In genomic region chr4:6723851-6724250, GRCh38 we compare ENCODE assay signal across 20 cellular contexts. TPM values are rescaled to one million over a fixed set of nuclear protein-coding genes. Genes with fewer than 3 reads are reported as not detected.
DNase-seq lines count a peak whose midpoint lies in the region; ATAC-seq, FAIRE-seq and TF ChIP-seq lines count a peak whose summit lies in the region.
"Had no signal": no experiment of that assay in that cellular context is flagged by ENCODE, and none has a peak within 500 bp of the region (broad histone marks: within the 10 kb centered on the region; RNA-seq: fewer than 3 reads in every experiment).

No MANE protein-coding gene starts in this region.

- no peak overlapping the region for H3K18ac ChIP-seq in IMR-90 (ENCODE audit: low read depth, low read length)

- no peak overlapping the region for H2BK5ac ChIP-seq in IMR-90 (ENCODE audit: low read depth, low read length, poor library complexity, severe bottlenecking)

- H4K20me1 ChIP-seq in IMR-90 (ENCODE audit: insufficient read depth, low read length) = no peaks in the 10 kb centered on the region
- peaks cover 9% of the 10 kb centered on the region for H4K20me1 ChIP-seq in astrocyte (ENCODE audit: insufficient read depth, low read length)

- FAIRE-seq in astrocyte (lab: Jason Lieb, UNC) = no peak
- FAIRE-seq: D721Med, G401.6, GM12891, GM19239, H1 had no signal

- TF ChIP-seq CTCF in IMR-90 (conservative IDR thresholded peaks at IDR 0.05; ENCODE audit: low read depth, low read length) = no peak
- TF ChIP-seq CTCF in astrocyte (IDR thresholded peaks at IDR 0.05; ENCODE audit: insufficient read depth, low read depth, low read length) = no peak
- TF ChIP-seq CTCF in spleen (IDR thresholded peaks at IDR 0.05 in 8 of 11, conservative IDR thresholded peaks at IDR 0.05 in 3 of 11) = no peak
- no peak for TF ChIP-seq CTCF in CD4-positive, alpha-beta T cell (IDR thresholded peaks at IDR 0.05)
- TF ChIP-seq CTCF in prostate gland (IDR thresholded peaks at IDR 0.05) = no peak

- H3K27me3 ChIP-seq in IMR-90 (ENCODE audit: control insufficient read depth, insufficient read depth, low read length) = no peaks in the 10 kb centered on the region
- no peaks in the 10 kb centered on the region for H3K27me3 ChIP-seq in astrocyte (ENCODE audit: insufficient read depth, low read length)
- H3K27me3 ChIP-seq in spleen (replicated peaks in 1 of 7) = no peaks in the 10 kb centered on the region
- no peaks in the 10 kb centered on the region for H3K27me3 ChIP-seq in CD4-positive, alpha-beta T cell (ENCODE audit: control insufficient read depth, insufficient read depth, low read length)
- H3K27me3 ChIP-seq in prostate gland (replicated peaks; ENCODE audit: insufficient read depth) = no peaks in the 10 kb centered on the region

- WGBS in IMR-90 (ENCODE audit: extremely low coverage in 2 of 2, insufficient read length in 1 of 2), 2 experiments = 90% methylated on average over 2 of the region's 8 CpGs; no CpG with 5 or more reads in 1 of the 2 experiments
- WGBS in spleen, 5 donors = 90 to 100% (median 95%) methylated on average over 2 to 8 of the region's 8 CpGs
- 91% methylated on average over 8 of the region's 8 CpGs for WGBS in prostate gland

- H3K27ac ChIP-seq in IMR-90 (ENCODE audit: insufficient read depth, low read length) (no peak overlapping the region), astrocyte (ENCODE audit: low read depth, low read length) (no peak overlapping the region), spleen (no peak overlapping the region), prostate gland (no peak overlapping the region)
- H3K27ac ChIP-seq in CD4-positive, alpha-beta T cell (ENCODE audit: low read depth, low read length) = no peak overlapping the region
- H3K27ac ChIP-seq: HL-60 had no signal

- TF ChIP-seq POLR2A in IMR-90 (IDR thresholded peaks at IDR 0.05; ENCODE audit: low read depth, low read length) (no peak), spleen (IDR thresholded peaks at IDR 0.05) (no peak), prostate gland (IDR thresholded peaks at IDR 0.05) (no peak)

- H3K4me3 Mint-ChIP-seq in astrocyte (ENCODE audit: unreplicated experiment) = no peak overlapping the region
- H3K4me3 Mint-ChIP-seq in CD4-positive, alpha-beta T cell = no peak overlapping the region
- H3K4me3 Mint-ChIP-seq: B cell; CD4-positive, CD25-positive, alpha-beta regulatory T cell; H9 had no signal

- POLR2A ChIA-PET in IMR-90 (lab: Charles Lee; ENCODE audit: unreplicated experiment) = no interaction called here
- POLR2A ChIA-PET in CD4-positive, alpha-beta T cell (lab: Charles Lee) = no interaction called here

- no peak overlapping the region; the same call in 1 of the 2 replicates for H3K14ac ChIP-seq in IMR-90 (replicated peaks; ENCODE audit: low read depth, low read length)

- no peak overlapping the region for H2BK20ac ChIP-seq in IMR-90 (ENCODE audit: low read depth, low read length)

- DNase-seq in IMR-90 (no peak), astrocyte (ENCODE audit: low read depth) (no peak), mesenteric fat pad (ENCODE audit: low spot score) (peak; percentile 86), spleen (peak; percentile 51), prostate gland (ENCODE audit: low spot score) (no peak), HuH-7 (ENCODE audit: low spot score) (no peak), T-helper 1 cell (no peak)
- no peak for DNase-seq in CD4-positive, alpha-beta T cell
- DNase-seq: Caco-2; CD4-positive, CD25-positive, alpha-beta regulatory T cell; H9 had no signal

- H4K8ac ChIP-seq in IMR-90 (ENCODE audit: low read depth in 2 of 2, low read length in 2 of 2) = no peak overlapping the region

- H3K4me1 ChIP-seq in IMR-90 (ENCODE audit: control insufficient read depth, insufficient read depth, low read length) = peaks cover 4% of the 10 kb centered on the region; the same call in 1 of the 2 replicates
- peaks cover 23% of the 10 kb centered on the region for H3K4me1 ChIP-seq in astrocyte (ENCODE audit: insufficient read depth, low read length)
- H3K4me1 ChIP-seq in spleen = peaks cover 5 to 41% (median 16%) of the 10 kb centered on the region in 6 donors
- H3K4me1 ChIP-seq in prostate gland (replicated peaks) = peaks cover 10% of the 10 kb centered on the region
- H3K4me1 ChIP-seq: Caco-2 had no signal

- peaks cover 1% of the 10 kb centered on the region for H3K36me3 Mint-ChIP-seq in astrocyte (ENCODE audit: low read depth, unreplicated experiment)
- peaks cover 3% of the 10 kb centered on the region for H3K36me3 Mint-ChIP-seq in CD4-positive, alpha-beta T cell (ENCODE audit: low read depth)

- intact Hi-C loops in IMR-90 (cut with micrococcal nuclease) = loop anchor here (5.0 kb wide), 1 partner anchor 268 kb away; no protein-coding TSS in a partner anchor
- intact Hi-C loops in spleen (cut with DNase I; ENCODE audit: low total_unique reads) = loop anchor here (5.0 kb wide), 2 partner anchors 148 to 348 kb away; no protein-coding TSS in a partner anchor
- intact Hi-C loops in CD4-positive, alpha-beta T cell (cut with DNase I, micrococcal nuclease) = no loop called here
- intact Hi-C loops in prostate gland (cut with DNase I) = loop anchor here (5.0 kb wide), 1 partner anchor 348 kb away; no protein-coding TSS in a partner anchor

- H2AFZ ChIP-seq in IMR-90 (replicated peaks; ENCODE audit: low read length, poor library complexity) (peak overlapping the region; percentile 63), astrocyte (ENCODE audit: low read depth, low read length) (peak overlapping the region; percentile 85)

- H3K36me3 ChIP-seq in IMR-90 (ENCODE audit: control insufficient read depth, insufficient read depth, low read length) = no peaks in the 10 kb centered on the region
- no peaks in the 10 kb centered on the region for H3K36me3 ChIP-seq in astrocyte (ENCODE audit: insufficient read depth, low read length)
- H3K36me3 ChIP-seq in spleen = peaks cover 0 to 2% (median 0%) of the 10 kb centered on the region in 6 donors
- H3K36me3 ChIP-seq in prostate gland = no peaks in the 10 kb centered on the region

- H3K79me2 ChIP-seq in astrocyte (ENCODE audit: insufficient read depth, low read length) = no peaks in the 10 kb centered on the region

- no peaks in the 10 kb centered on the region for H3K9me3 Mint-ChIP-seq in astrocyte (ENCODE audit: unreplicated experiment)
- no peaks in the 10 kb centered on the region for H3K9me3 Mint-ChIP-seq in CD4-positive, alpha-beta T cell
- H3K9me3 Mint-ChIP-seq: CD4-positive, CD25-positive, alpha-beta regulatory T cell; H9 had no signal

- TF ChIP-seq RAD21 in IMR-90 (IDR thresholded peaks at IDR 0.05; ENCODE audit: low read length) = no peak

- no peak overlapping the region for H2AK9ac ChIP-seq in IMR-90 (replicated peaks; ENCODE audit: low read depth, low read length, poor library complexity)

- H4K91ac ChIP-seq in IMR-90 (ENCODE audit: insufficient read depth, low read depth, low read length) = no peak overlapping the region

- H2BK15ac ChIP-seq in IMR-90 (ENCODE audit: low read depth, low read length) = no peak overlapping the region; the same call in 2 of the 3 replicates

- peaks cover 11% of the 10 kb centered on the region for H3K4me1 Mint-ChIP-seq in astrocyte (ENCODE audit: low read depth, unreplicated experiment)
- peaks cover 22% of the 10 kb centered on the region for H3K4me1 Mint-ChIP-seq in CD4-positive, alpha-beta T cell (ENCODE audit: low read depth)

- CTCF ChIA-PET in IMR-90 (lab: Yijun Ruan, JAX) = no interaction called here
- CTCF ChIA-PET in CD4-positive, alpha-beta T cell (lab: Charles Lee) = interaction anchor here (0.7 kb wide), 1 partner anchor 150 kb away, joined by 4 read pairs; no protein-coding TSS in a partner anchor

- H3K9me1 ChIP-seq in IMR-90 (ENCODE audit: insufficient read depth, low read length) = peaks cover 14% of the 10 kb centered on the region

- H3K23ac ChIP-seq in IMR-90 (ENCODE audit: low read depth, low read length) = no peak overlapping the region

- H3K4me3 ChIP-seq in IMR-90 (ENCODE audit: insufficient read depth, low read depth, low read length) (no peak overlapping the region), astrocyte (ENCODE audit: insufficient read depth, low read depth, low read length) (no peak overlapping the region), spleen (no peak overlapping the region), prostate gland (no peak overlapping the region)

- no peak overlapping the region for H3K4ac ChIP-seq in IMR-90 (ENCODE audit: low read depth, low read length)

- H3K9ac ChIP-seq in IMR-90 (ENCODE audit: low read depth, low read length) (no peak overlapping the region), astrocyte (ENCODE audit: low read length) (peak overlapping the region; percentile 9)

- H3K79me1 ChIP-seq in IMR-90 (ENCODE audit: low read depth in 1 of 2, low read length in 2 of 2) = no peaks in the 10 kb centered on the region

- H3K27me3 Mint-ChIP-seq in astrocyte (ENCODE audit: low read depth, unreplicated experiment) = no peaks in the 10 kb centered on the region
- H3K27me3 Mint-ChIP-seq in CD4-positive, alpha-beta T cell = no peaks in the 10 kb centered on the region
- H3K27me3 Mint-ChIP-seq: B cell; CD4-positive, CD25-positive, alpha-beta regulatory T cell had no signal

- no peak overlapping the region for H3K27ac Mint-ChIP-seq in astrocyte (ENCODE audit: unreplicated experiment)
- no peak overlapping the region for H3K27ac Mint-ChIP-seq in CD4-positive, alpha-beta T cell
- H3K27ac Mint-ChIP-seq: B cell; CD4-positive, CD25-positive, alpha-beta regulatory T cell had no signal

- H3K9me3 ChIP-seq in IMR-90 (ENCODE audit: control insufficient read depth, insufficient read depth, low read length) (no peaks in the 10 kb centered on the region), astrocyte (ENCODE audit: insufficient read depth, low read depth, low read length) (no peaks in the 10 kb centered on the region), spleen (no peaks in the 10 kb centered on the region), prostate gland (no peaks in the 10 kb centered on the region)
- no peaks in the 10 kb centered on the region for H3K9me3 ChIP-seq in CD4-positive, alpha-beta T cell (ENCODE audit: control insufficient read depth, low read length)
- H3K9me3 ChIP-seq: Caco-2 had no signal

- H3K56ac ChIP-seq in IMR-90 (ENCODE audit: extremely low read depth, insufficient read depth, low read length) = no peak overlapping the region

- H3K4me2 ChIP-seq in IMR-90 (ENCODE audit: low read depth, low read length) (no peak overlapping the region), astrocyte (ENCODE audit: low read length) (no peak overlapping the region)

- H2BK120ac ChIP-seq in IMR-90 (ENCODE audit: low read depth, low read length) = no peak overlapping the region

- BruUV-seq in IMR-90 (replicated peaks; lab: Mats Ljungman, UMichigan) = no TSS peak

- H2AK5ac ChIP-seq in IMR-90 (ENCODE audit: low read depth, low read length) = no peak overlapping the region

- in situ Hi-C loops in IMR-90 (cut with MboI; ENCODE audit: low sequenced_read_pairs) = loop anchor here (5.0 kb wide), 2 partner anchors 153 to 348 kb away; no protein-coding TSS in a partner anchor

- dilution Hi-C loops in IMR-90 (cut with HindIII; ENCODE audit: low sequenced_read_pairs, unreplicated experiment) = no loop called here

- H4K5ac ChIP-seq in IMR-90 (ENCODE audit: low read depth, low read length) = no peak overlapping the region

- ATAC-seq in IMR-90 (ENCODE audit: low read depth) = no peak
- no peak for ATAC-seq in CD4-positive, alpha-beta T cell (ENCODE audit: poor library complexity)

RNA-seq across cellular contexts. Expression of gene BLOC1S4, which starts 7.9 kb away (rescaled TPM):
- 8.8 and 13.3 TPM in 2 replicates for total RNA-seq in IMR-90 (2012; rRNA removed)
- 22.1 and 24.2 TPM in 2 replicates for polyA plus RNA-seq in IMR-90 (2012; rRNA removed)
- 7.3 and 27.7 TPM in 2 replicates for polyA plus RNA-seq in IMR-90 (2012; cell fraction: cytosol; rRNA removed)
- 8.6 and 17.4 TPM in 2 replicates for polyA plus RNA-seq in IMR-90 (2012; cell fraction: nucleus; rRNA removed; ENCODE audit: low replicate concordance)
- total RNA-seq in astrocyte = 20.9 and 21.2 TPM in 2 replicates
- 14.2 TPM for total RNA-seq in mesenteric fat pad
- total RNA-seq in spleen = 10 to 100 TPM; 13.4 to 24.2 (median 16.7) TPM
- 10 to 100 TPM; 19.6 to 22.8 (median 20.3) TPM for polyA plus RNA-seq in spleen
- total RNA-seq in CD4-positive, alpha-beta T cell = 10 to 100 TPM; 24.6 to 27.6 TPM
- total RNA-seq in prostate gland = 10 to 100 TPM; 20.4 to 35.2 TPM

RNA-seq across cellular contexts. Expression of gene MRFAP1L1, which starts 14.2 kb away (rescaled TPM):
- total RNA-seq in IMR-90 (2012; rRNA removed) (31.7 and 64.2 TPM in 2 replicates), astrocyte (33.2 and 36.8 TPM in 2 replicates), mesenteric fat pad (34.5 TPM), spleen (10 to 100 TPM; 45.6 to 96.9 (median 57.1) TPM), prostate gland (10 to 100 TPM; 65.2 to 81.9 TPM)
- polyA plus RNA-seq in IMR-90 (2012; rRNA removed) (41.7 and 47.0 TPM in 2 replicates), spleen (10 to 100 TPM; 50.6 to 74.2 (median 67.7) TPM)
- 21.2 and 35.5 TPM in 2 replicates for polyA plus RNA-seq in IMR-90 (2012; cell fraction: cytosol; rRNA removed)
- polyA plus RNA-seq in IMR-90 (2012; cell fraction: nucleus; rRNA removed; ENCODE audit: low replicate concordance) = 7.2 and 19.4 TPM in 2 replicates
- 10 to 100 TPM; 26.6 to 27.0 TPM for total RNA-seq in CD4-positive, alpha-beta T cell

RNA-seq across cellular contexts. Expression of gene S100P, which starts 30.2 kb away (rescaled TPM):
- total RNA-seq in IMR-90 (2012; rRNA removed) = not detected in 2 replicates
- not detected in 2 replicates for polyA plus RNA-seq in IMR-90 (2012; rRNA removed)
- not detected in 2 replicates for polyA plus RNA-seq in IMR-90 (2012; cell fraction: cytosol; rRNA removed)
- polyA plus RNA-seq in IMR-90 (2012; cell fraction: nucleus; rRNA removed; ENCODE audit: low replicate concordance) = 0.06 TPM in 1 of 2 replicates, not detected in the other
- not detected in 2 replicates for total RNA-seq in astrocyte
- total RNA-seq in mesenteric fat pad = 16.1 TPM
- total RNA-seq in spleen = 100 to 1,000 TPM in 2 of 7 donors, 10 to 100 TPM in 5; 17.1 to 162 (median 34.9) TPM
- 10 to 100 TPM in 1 of 3 donors, 1 to 10 TPM in 2; 3.5 to 15.3 (median 8.8) TPM for polyA plus RNA-seq in spleen
- total RNA-seq in CD4-positive, alpha-beta T cell = 1 to 10 TPM in 1 of 2 experiments, under 1 TPM in 1; 0.58 to 2.8 TPM
- 10 to 100 TPM in 1 of 2 donors, 1 to 10 TPM in 1; 7.3 to 21.9 TPM for total RNA-seq in prostate gland
- total RNA-seq: A172; B cell; CD4-positive, CD25-positive, alpha-beta regulatory T cell; H1; H9; HT1080 had no signal
- polyA plus RNA-seq: H1 had no signal

RNA-seq across cellular contexts. Expression of gene KIAA0232, which starts 58.7 kb away (rescaled TPM):
- 19.5 and 23.1 TPM in 2 replicates for total RNA-seq in IMR-90 (2012; rRNA removed)
- 5.8 and 6.8 TPM in 2 replicates for polyA plus RNA-seq in IMR-90 (2012; rRNA removed)
- polyA plus RNA-seq in IMR-90 (2012; cell fraction: cytosol; rRNA removed) = 1.8 and 4.3 TPM in 2 replicates
- 3.7 and 10.2 TPM in 2 replicates for polyA plus RNA-seq in IMR-90 (2012; cell fraction: nucleus; rRNA removed; ENCODE audit: low replicate concordance)
- total RNA-seq in astrocyte = 25.0 and 27.6 TPM in 2 replicates
- 33.4 TPM for total RNA-seq in mesenteric fat pad
- 10 to 100 TPM; 28.0 to 50.6 (median 46.7) TPM for total RNA-seq in spleen
- 1 to 10 TPM; 3.2 to 5.9 (median 3.3) TPM for polyA plus RNA-seq in spleen
- 10 to 100 TPM; 15.3 to 17.8 TPM for total RNA-seq in CD4-positive, alpha-beta T cell
- 10 to 100 TPM; 35.3 to 42.1 TPM for total RNA-seq in prostate gland

Comparison
In these comparisons a context has a peak if more than half of its experiments do, and no peak if none do; other contexts are left out.
1. DNase-seq: peak in mesenteric fat pad (single experiment) and spleen (single experiment); none in IMR-90 (single experiment), astrocyte (single experiment), CD4-positive, alpha-beta T cell (0 of 10), prostate gland (single experiment), HuH-7 (single experiment) and T-helper 1 cell (0 of 5).
2. intact Hi-C loops: an anchor here in IMR-90 (5.0 kb wide), spleen (5.0 kb wide) and prostate gland (5.0 kb wide); none called in CD4-positive, alpha-beta T cell.